In the genomic region with DNA sequence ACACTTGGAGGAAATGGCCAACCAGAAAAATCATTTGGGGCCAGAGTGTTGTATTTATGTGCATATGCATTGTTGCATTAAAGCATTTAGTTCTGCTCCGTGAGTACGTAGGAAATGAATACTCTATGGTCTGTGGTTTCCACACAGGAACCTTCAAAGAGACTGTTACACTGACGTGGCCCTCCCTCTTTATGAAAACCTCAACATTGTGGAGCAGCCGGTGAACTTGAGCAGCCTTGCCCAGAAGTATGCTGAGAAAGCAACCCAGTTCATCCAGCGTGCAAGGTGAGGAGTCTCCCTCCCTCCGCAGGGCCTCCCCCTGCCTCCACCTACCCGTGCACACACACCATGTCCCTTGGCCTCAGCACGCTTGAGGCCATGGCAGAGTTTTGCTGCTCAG, we compare ENCODE assay signal across 8 cellular contexts.
DNase-seq lines count a peak whose midpoint lies in the region; ATAC-seq and TF ChIP-seq lines count a peak whose summit lies in the region.

No MANE protein-coding gene starts in this region.

- no peaks in the 10 kb centered on the region for H3K36me3 ChIP-seq in PC-3 (ENCODE audit: low read depth, low read length)

- H3K79me2 ChIP-seq in PC-3 (ENCODE audit: low read length), result no peaks in the 10 kb centered on the region

- no peak overlapping the region for H3K27ac ChIP-seq in PC-3 (ENCODE audit: low read length)

- no peaks in the 10 kb centered on the region for H3K27me3 ChIP-seq in PC-3 (ENCODE audit: low read length)

- no peak overlapping the region for H3K4me3 ChIP-seq in PC-3 (ENCODE audit: low read length)

- CTCF ChIA-PET in PC-3 (lab: Charles Lee), result no interaction called here

- H4K20me1 ChIP-seq in PC-3 (ENCODE audit: low read length), result no peaks in the 10 kb centered on the region

- no peak overlapping the region for H3K4me2 ChIP-seq in PC-3 (ENCODE audit: low read length)

- no peak for TF ChIP-seq CTCF in PC-3 (conservative IDR thresholded peaks at IDR 0.05; ENCODE audit: low read depth, low read length)

- ATAC-seq in GM21367 (IDR thresholded peaks at IDR 0.05; ENCODE audit: unreplicated experiment), result peak; percentile 89
- no peak for ATAC-seq in PC-3

- peak; percentile 31 for DNase-seq in M059J (ENCODE audit: low read depth)
- peak; percentile 64 to 72 for DNase-seq in activated T-cell treated with anti-CD3 and anti-CD28 coated beads, Interleukin-2, amount 50 U/mL, for 48 hours
- peak; percentile 12 to 19 for DNase-seq in stimulated activated CD4-positive, alpha-beta T cell treated with anti-CD3 and anti-CD28 coated beads, Interleukin-15, amount 100 ng/mL, for 1 hour (ENCODE audit: low read depth in 1 of 2, low spot score in 1 of 2)
- no peak for DNase-seq in NCI-H524 (lab: John Stamatoyannopoulos, UW)
- DNase-seq in mesenteric fat pad (ENCODE audit: low spot score), result no peak
- DNase-seq in PC-3, result no peak
- DNase-seq in globus pallidus (ENCODE audit: low spot score), result no peak

- no peaks in the 10 kb centered on the region for H3K9me3 ChIP-seq in PC-3 (ENCODE audit: low read length)

- intact Hi-C loops in PC-3 (cut with micrococcal nuclease), result no loop called here

- no peaks in the 10 kb centered on the region for H3F3A ChIP-seq in PC-3 (ENCODE audit: low read length, unreplicated experiment)

- H3K9ac ChIP-seq in PC-3 (ENCODE audit: low read length), result no peak overlapping the region

- peaks cover 22% of the 10 kb centered on the region for H3K4me1 ChIP-seq in PC-3 (ENCODE audit: insufficient read depth, low read length)

- no TSS peak for BruUV-seq in PC-3 (replicated peaks; lab: Mats Ljungman, UMichigan)

- POLR2A ChIA-PET in PC-3 (lab: Charles Lee; ENCODE audit: unreplicated experiment), result no interaction called here

- H3K9me2 ChIP-seq in PC-3 (replicated peaks; ENCODE audit: low read length), result no peaks in the 10 kb centered on the region

- H2AFZ ChIP-seq in PC-3 (ENCODE audit: low read length), result no peak overlapping the region

Comparison
In these comparisons a context has a peak if more than half of its experiments do, and no peak if none do; other contexts are left out.
1. DNase-seq: peak in M059J (single experiment), activated T-cell treated with anti-CD3 and anti-CD28 coated beads, Interleukin-2, amount 50 U/mL, for 48 hours (2 of 2) and stimulated activated CD4-positive, alpha-beta T cell treated with anti-CD3 and anti-CD28 coated beads, Interleukin-15, amount 100 ng/mL, for 1 hour (2 of 2); none in NCI-H524 (0 of 2), mesenteric fat pad (single experiment), PC-3 (single experiment) and globus pallidus (single experiment).